18 cellular contexts compared by ENCODE assay signal in the genomic region with DNA sequence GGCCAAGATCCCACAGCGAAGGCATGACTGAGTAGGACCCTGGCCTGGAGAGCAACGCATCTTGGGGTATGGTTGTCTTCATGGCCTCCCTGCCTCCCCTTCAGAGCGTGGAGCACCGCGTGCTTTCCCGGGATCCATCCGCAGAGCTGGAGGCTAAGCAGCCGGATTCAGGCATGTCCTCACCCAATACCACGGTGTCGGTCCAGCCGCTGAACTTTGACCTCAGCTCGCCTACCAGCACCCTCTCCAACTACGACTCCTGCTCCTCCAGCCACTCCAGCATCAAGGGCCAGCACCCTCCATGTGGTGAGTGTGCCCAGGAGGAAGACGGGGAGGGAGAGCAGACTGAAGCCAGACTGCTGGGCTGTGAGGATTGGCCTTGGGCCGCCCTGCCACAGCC. TPM values are rescaled to one million over a fixed set of nuclear protein-coding genes. Genes with fewer than 3 reads are reported as not detected.
"Had no signal": no experiment of that assay in that cellular context is flagged by ENCODE, and none has a peak within 500 bp of the region (broad histone marks: within the 10 kb centered on the region; RNA-seq: fewer than 3 reads in every experiment).

No MANE protein-coding gene starts in this region.

- H3K27ac ChIP-seq: brain microvascular endothelial cell, SJCRH30, SK-N-MC had no signal

- H3K4me3 ChIP-seq: SJCRH30, SK-N-MC had no signal

- FAIRE-seq: TTC549 had no signal

- ATAC-seq: activated T-cell treated with anti-CD3 and anti-CD28 coated beads, Interleukin-2, amount 50 U/mL, for 72 hours had no signal

- H3K36me3 ChIP-seq: brain microvascular endothelial cell, SJCRH30 had no signal

- H3K9me3 ChIP-seq: SJCRH30 had no signal

- DNase-seq: activated naive CD8-positive, alpha-beta T cell treated with anti-CD3 and anti-CD28 coated beads for 36 hours; amniotic stem cell; aorta; brain microvascular endothelial cell; MV-4-11; NCI-H1092; NCI-H1436 treated with DMSO at 0.1 percent for 48 hours; NCI-H1694 treated with DMSO at 0.1 percent for 48 hours; NCI-H2029; NCI-H345; NCI-H524 treated with DMSO at 0.1 percent for 48 hours; SJCRH30; T1000 had no signal

RNA-seq across cellular contexts. Expression of gene ESPN, which starts 19.8 kb away (rescaled TPM):
- total RNA-seq: LHCN-M2, RPMI7951 had no signal

RNA-seq across cellular contexts. Expression of gene HES2, which starts 24.7 kb away (rescaled TPM):
- total RNA-seq: activated naive CD8-positive, alpha-beta T cell treated with anti-CD3 and anti-CD28 coated beads for 36 hours; LHCN-M2; SJCRH30 had no signal
